Comparison of ENCODE assay signal across 28 cellular contexts in the genomic region with DNA sequence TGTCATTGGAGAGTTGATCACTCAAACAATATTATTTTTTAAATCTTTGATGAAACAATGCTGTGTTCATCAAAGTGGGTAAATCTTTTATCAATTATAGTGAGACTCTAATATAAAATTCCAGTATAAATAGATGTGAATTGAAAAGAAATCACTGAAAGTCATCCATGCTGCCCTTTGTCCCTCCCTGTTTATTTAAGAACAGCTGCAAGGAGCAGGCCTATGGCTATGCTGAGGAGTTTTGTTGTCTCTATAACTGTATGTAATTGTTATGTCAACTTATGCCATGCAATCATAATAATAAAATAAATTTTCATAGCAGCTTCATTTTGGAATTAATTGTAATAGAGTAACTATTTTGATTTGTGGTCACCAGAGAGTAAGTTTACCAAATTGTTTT.
"Had no signal": no experiment of that assay in that cellular context is flagged by ENCODE, and none has a peak within 500 bp of the region (broad histone marks: within the 10 kb centered on the region; RNA-seq: fewer than 3 reads in every experiment).

No MANE protein-coding gene starts in this region.

- H3K36me3 ChIP-seq: ascending aorta, cardiac muscle cell, WERI-Rb-1 had no signal

- H3K9me3 ChIP-seq: ascending aorta had no signal

- DNase-seq: activated CD4-positive, alpha-beta memory T cell treated with anti-CD3 and anti-CD28 coated beads, Interleukin-2, amount 10 ng/mL, durations not matched to agents 7 days and 5 days; activated CD4-positive, alpha-beta T cell treated with anti-CD3 and anti-CD28 coated beads for 1 hour; activated CD4-positive, alpha-beta T cell treated with anti-CD3 and anti-CD28 coated beads for 36 hours; activated CD4-positive, alpha-beta T cell treated with anti-CD3 and anti-CD28 coated beads for 48 hours; activated CD4-positive, alpha-beta T cell treated with anti-CD3 and anti-CD28 coated beads, Interleukin-2, amount 10 ng/mL, durations not matched to agents 7 days and 5 days; activated CD4-positive, alpha-beta T cell treated with anti-CD3 and anti-CD28 coated beads, Interleukin-2, amount 50 U/mL, for 48 hours; activated CD4-positive, CD25-positive, alpha-beta regulatory T cell; activated CD8-positive, alpha-beta memory T cell treated with anti-CD3 and anti-CD28 coated beads for 24 hours; activated CD8-positive, alpha-beta memory T cell treated with anti-CD3 and anti-CD28 coated beads, Interleukin-2, amount 10 ng/mL, durations not matched to agents 7 days and 5 days; activated CD8-positive, alpha-beta memory T cell treated with anti-CD3 and anti-CD28 coated beads, Interleukin-2, amount 50 U/mL, for 48 hours; activated CD8-positive, alpha-beta T cell treated with anti-CD3 and anti-CD28 coated beads, Interleukin-2, amount 10 ng/mL, durations not matched to agents 7 days and 5 days; activated effector memory CD4-positive, alpha-beta T cell treated with Interleukin-2 at 50 U/mL for 16 hours; activated gamma-delta T cell; activated naive CD4-positive, alpha-beta T cell treated with anti-CD3 and anti-CD28 coated beads, Interleukin-2, amount 10 ng/mL, durations not matched to agents 7 days and 5 days; activated naive CD4-positive, alpha-beta T cell treated with Interleukin-2 at 50 U/mL for 16 hours; activated naive CD8-positive, alpha-beta T cell treated with anti-CD3 and anti-CD28 coated beads, Interleukin-2, amount 10 ng/mL, durations not matched to agents 7 days and 5 days; activated naive CD8-positive, alpha-beta T cell treated with anti-CD3 and anti-CD28 coated beads, Interleukin-2, amount 50 U/mL, for 24 hours; activated T-cell treated with anti-CD3 and anti-CD28 coated beads, Interleukin-2, amount 50 U/mL, for 24 hours; activated T-cell treated with anti-CD3 and anti-CD28 coated beads, Interleukin-2, amount 50 U/mL, for 48 hours; amygdala; anterior cingulate cortex; caudate nucleus; cerebellar nuclear complex; T-helper 2 cell; T-helper 9 cell; WERI-Rb-1 had no signal

- H3K27me3 ChIP-seq: ascending aorta, cardiac muscle cell had no signal

- H3K4me3 ChIP-seq: ascending aorta, cardiac muscle cell had no signal

- H3K4me1 ChIP-seq: ascending aorta had no signal

- H3K27ac ChIP-seq: ascending aorta, cardiac muscle cell, WERI-Rb-1 had no signal
